ENCODE assay signal across 8 cellular contexts in the genomic region with DNA sequence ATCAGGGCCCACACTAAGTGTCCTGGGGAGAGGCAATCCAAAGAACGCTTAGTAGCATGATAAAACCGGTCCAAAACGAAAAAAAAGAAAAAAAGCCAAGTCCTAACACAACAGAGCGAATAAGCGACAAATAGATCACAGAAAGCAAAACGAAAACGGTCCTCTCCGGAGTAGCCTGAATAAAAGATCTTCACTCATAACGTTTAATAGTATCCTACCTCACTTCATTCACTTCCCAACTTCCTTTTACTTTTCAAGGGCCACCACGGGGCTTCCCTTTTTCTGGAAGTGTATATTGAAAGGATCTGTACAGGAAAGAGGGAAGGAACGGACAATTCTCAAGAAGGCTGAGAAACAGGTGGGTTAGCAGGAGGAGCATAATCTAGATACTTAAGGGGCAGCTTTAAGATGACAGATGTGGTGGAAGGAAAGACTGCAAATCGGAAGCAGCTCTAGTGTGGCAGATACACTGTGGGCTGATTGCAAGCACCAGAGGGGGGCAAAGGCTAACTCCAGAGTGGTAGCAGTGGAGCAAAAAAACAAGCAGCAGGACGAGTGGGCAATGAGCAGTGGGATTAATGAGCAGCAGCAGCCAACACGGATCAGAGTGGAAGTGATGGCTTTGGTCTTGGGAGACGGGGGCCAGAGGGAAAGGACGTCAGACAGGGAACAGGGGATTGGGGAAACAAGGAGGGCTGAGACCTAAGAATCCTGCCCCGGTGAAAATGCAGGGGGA. TPM values are rescaled to one million over a fixed set of nuclear protein-coding genes. Genes with fewer than 3 reads are reported as not detected.
DNase-seq lines count a peak whose midpoint lies in the region; ATAC-seq lines count a peak whose summit lies in the region.

No MANE protein-coding gene starts in this region.

- H3K27me3 ChIP-seq in NT2/D1 (ENCODE audit: insufficient read depth, insufficient read length) = peaks cover 4% of the 10 kb centered on the region
- H3K27me3 ChIP-seq in iPS-15b (ENCODE audit: control insufficient read depth, insufficient read depth, low read length) = no peaks in the 10 kb centered on the region
- no peaks in the 10 kb centered on the region for H3K27me3 ChIP-seq in skeletal muscle tissue (ENCODE audit: control insufficient read depth in 3 of 3, insufficient read depth in 3 of 3, low read length in 3 of 3)

- H3K4me3 ChIP-seq in NT2/D1 (ENCODE audit: insufficient read length, low read depth) = peak overlapping the region; percentile 73
- H3K4me3 ChIP-seq in iPS-15b (ENCODE audit: low read depth, low read length) = peak overlapping the region; percentile 86
- peak overlapping the region; percentile 89 to 99 (median 97) for H3K4me3 ChIP-seq in skeletal muscle tissue (ENCODE audit: low read length in 3 of 3)

- H3K9me3 ChIP-seq in NT2/D1 (ENCODE audit: insufficient read depth, low read length) = no peaks in the 10 kb centered on the region
- H3K9me3 ChIP-seq in iPS-15b (ENCODE audit: control insufficient read depth, insufficient read depth, low read length) = no peaks in the 10 kb centered on the region
- H3K9me3 ChIP-seq in skeletal muscle tissue (ENCODE audit: control insufficient read depth in 3 of 3, low read length in 3 of 3) = no peaks in the 10 kb centered on the region

- H3K4me1 ChIP-seq in NT2/D1 (ENCODE audit: insufficient read depth, insufficient read length) (no peaks in the 10 kb centered on the region), iPS-15b (ENCODE audit: control insufficient read depth, insufficient read depth, low read length) (no peaks in the 10 kb centered on the region), skeletal muscle tissue (ENCODE audit: control insufficient read depth in 3 of 3, insufficient read depth in 3 of 3, low read length in 3 of 3) (peaks cover 11 to 25% (median 14%) of the 10 kb centered on the region in 3 donors)

- H3K27ac ChIP-seq in angular gyrus (ENCODE audit: low read depth, low read length) (peak overlapping the region; percentile 95), skeletal muscle tissue (ENCODE audit: low read depth, low read length) (peak overlapping the region; percentile 95)

- DNase-seq in NCI-H2107 treated with DMSO at 0.1 percent for 48 hours (lab: John Stamatoyannopoulos, UW; ENCODE audit: unreplicated experiment) (peak; percentile 74), NCI-H2107 (lab: John Stamatoyannopoulos, UW) (no peak), HCEC 1CT (peak; percentile 16), NT2/D1 (ENCODE audit: low read depth, low spot score) (no peak)

- ATAC-seq in GM19023 (IDR thresholded peaks at IDR 0.05; ENCODE audit: unreplicated experiment) = no peak

- H3K36me3 ChIP-seq in NT2/D1 (ENCODE audit: insufficient read depth, insufficient read length, low read length) (peaks cover 5% of the 10 kb centered on the region), iPS-15b (ENCODE audit: control insufficient read depth, insufficient read depth, low read length) (no peaks in the 10 kb centered on the region), skeletal muscle tissue (ENCODE audit: control insufficient read depth in 3 of 3, insufficient read depth in 3 of 3, low read length in 3 of 3) (no peaks in the 10 kb centered on the region)

- H3K9ac ChIP-seq in NT2/D1 (ENCODE audit: insufficient read length, low read depth) = peak overlapping the region; percentile 98
- peak overlapping the region; percentile 98 for H3K9ac ChIP-seq in iPS-15b (ENCODE audit: low read depth, low read length)
- H3K9ac ChIP-seq in skeletal muscle tissue (ENCODE audit: low read depth in 1 of 3, low read length in 3 of 3) = peak overlapping the region; percentile 96 to 99 (median 99)

RNA-seq across cellular contexts. Expression of a gene that starts 0.9 kb away (rescaled TPM):
- total RNA-seq in skeletal muscle tissue = 16.2 TPM

RNA-seq across cellular contexts. Expression of a gene that starts 48.7 kb away (rescaled TPM):
- 39.1 TPM for total RNA-seq in skeletal muscle tissue

Comparison
In these comparisons a context has a peak if more than half of its experiments do, and no peak if none do; other contexts are left out.
1. DNase-seq: peak in NCI-H2107 treated with DMSO at 0.1 percent for 48 hours (single experiment) and HCEC 1CT (single experiment); none in NCI-H2107 (single experiment) and NT2/D1 (single experiment).
2. Peak in every context shown above with its lines, with median percentiles within 50 percentile points of each other: H3K4me3 ChIP-seq and H3K9ac ChIP-seq.